Comparison of ENCODE assay signal across 8 cellular contexts in the genomic region with DNA sequence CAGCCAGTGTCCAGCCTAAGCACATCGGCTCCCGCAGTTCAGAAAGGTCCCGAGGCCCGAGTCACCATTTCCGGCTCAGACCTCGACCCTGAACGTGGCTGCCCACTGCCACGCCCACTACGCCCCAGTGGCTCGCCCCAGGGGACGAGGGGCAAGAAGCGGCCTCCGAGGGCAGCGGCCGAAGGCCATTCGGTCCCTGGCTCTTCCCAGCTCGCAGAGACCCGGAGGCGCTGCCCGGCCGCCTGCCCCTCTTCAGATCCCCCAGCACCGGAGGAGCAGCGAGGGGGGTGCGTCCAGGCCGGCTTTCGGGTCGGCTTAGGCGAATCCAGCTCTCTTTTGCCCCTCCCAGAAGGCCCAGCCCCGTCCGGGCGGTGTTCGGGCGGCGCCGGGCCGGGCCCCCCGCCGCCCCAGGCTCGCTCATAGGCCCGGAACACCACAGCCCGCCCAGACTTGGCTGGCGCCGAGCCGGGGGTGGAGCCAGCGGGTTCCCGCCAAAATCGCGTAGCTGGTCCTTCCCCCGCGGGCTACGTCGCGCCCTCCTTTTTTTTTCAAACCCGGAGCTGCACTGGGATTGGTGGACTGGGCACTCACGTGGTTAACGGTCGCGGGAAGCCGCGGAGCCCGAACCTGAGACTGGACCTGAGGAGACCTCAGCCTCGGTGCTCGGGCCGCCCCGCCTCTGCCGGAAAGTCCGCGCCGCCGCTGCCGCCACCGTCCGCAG. TPM values are rescaled to one million over a fixed set of nuclear protein-coding genes. Genes with fewer than 3 reads are reported as not detected.
A peak's percentile ranks its signal among the peaks of the same experiment; 100 is the strongest.
DNase-seq lines count a peak whose midpoint lies in the region; ATAC-seq and TF ChIP-seq lines count a peak whose summit lies in the region.

TSS of gene WEE1 (plus strand) at position 617 of the 721 bp plus-strand sequence. CDS start 264 bp downstream, outside the sequence.

- DNase-seq in COLO668 (lab: John Stamatoyannopoulos, UW; ENCODE audit: unreplicated experiment) (peak; percentile 98), GM20000 (ENCODE audit: low spot score) (peak; percentile 99), HS-5 (ENCODE audit: low read depth) (peak; percentile 94), NK-92 (lab: John Stamatoyannopoulos, UW; ENCODE audit: unreplicated experiment) (peak; percentile 42), lung (ENCODE audit: low spot score) (peak; percentile 98)
- peak; percentile 71 to 95 for DNase-seq in activated CD8-positive, alpha-beta memory T cell treated with anti-CD3 and anti-CD28 coated beads for 1 hour (ENCODE audit: extremely low read depth in 1 of 2, low read depth in 1 of 2)
- DNase-seq in effector CD4-positive, alpha-beta T cell: peak; percentile 88
- peak; percentile 93 to 99 (median 94) for DNase-seq in stimulated activated CD4-positive, alpha-beta T cell treated with anti-CD3 and anti-CD28 coated beads, TNF-alpha, amount 100 ng/mL, for 24 hours (ENCODE audit: low read depth in 3 of 3)

- no peaks in the 10 kb centered on the region for H3K27me3 ChIP-seq in lung (ENCODE audit: control insufficient read depth, insufficient read depth)

- H3K27ac ChIP-seq in lung (ENCODE audit: low read depth in 1 of 2, low read length in 1 of 2): peak within 1 kb of the TSS; percentile 93 to 98

- no peaks in the 10 kb centered on the region for H3K36me3 ChIP-seq in lung (ENCODE audit: control insufficient read depth in 2 of 2, insufficient read depth in 2 of 2, low read length in 2 of 2)

- peak; percentile 95 for ATAC-seq in lung (ENCODE audit: insufficient read depth, low FRiP score)

- H3K4me1 ChIP-seq in lung (ENCODE audit: control insufficient read depth in 2 of 2, insufficient read depth in 2 of 2, low read length in 2 of 2): peaks cover 2 to 3% of the 10 kb centered on the region in 2 donors

- TF ChIP-seq CTCF in GM20000 (IDR thresholded peaks at IDR 0.05; ENCODE audit: extremely low read depth, missing control alignments) (no peak), lung (IDR thresholded peaks at IDR 0.05; ENCODE audit: control extremely low read depth, extremely low read depth) (no peak)

- peak within 1 kb of the TSS; percentile 65 for H3K4me3 ChIP-seq in lung

- no peaks in the 10 kb centered on the region for H3K9me3 ChIP-seq in lung (ENCODE audit: control insufficient read depth in 2 of 2, insufficient read depth in 1 of 2, low read length in 1 of 2)

- 0% methylated on average over 58 to 73 of the region's 73 CpGs for whole genome bisulfite sequencing in lung, 2 donors

RNA-seq across cellular contexts. Expression of gene WEE1, which starts in this region (rescaled TPM):
- 10 to 100 TPM; 13.7 to 48.9 TPM for total RNA-seq in lung
- 1 to 10 TPM; 5.0 to 5.7 TPM for polyA plus RNA-seq in lung

Comparison
In these comparisons a context has a peak if more than half of its experiments do, and no peak if none do; other contexts are left out.
1. Peak in every context shown above with its lines: DNase-seq, ATAC-seq, H3K4me3 ChIP-seq and H3K27ac ChIP-seq.
2. DNase-seq: peak in every context shown above with its lines; median percentile 99 in GM20000; 98 in COLO668; 98 in lung; 94 in HS-5; 94 in stimulated activated CD4-positive, alpha-beta T cell treated with anti-CD3 and anti-CD28 coated beads, TNF-alpha, amount 100 ng/mL, for 24 hours; 88 in effector CD4-positive, alpha-beta T cell; 83 in activated CD8-positive, alpha-beta memory T cell treated with anti-CD3 and anti-CD28 coated beads for 1 hour; 42 in NK-92.